ENCODE assay signal across 9 cellular contexts in the genomic region with DNA sequence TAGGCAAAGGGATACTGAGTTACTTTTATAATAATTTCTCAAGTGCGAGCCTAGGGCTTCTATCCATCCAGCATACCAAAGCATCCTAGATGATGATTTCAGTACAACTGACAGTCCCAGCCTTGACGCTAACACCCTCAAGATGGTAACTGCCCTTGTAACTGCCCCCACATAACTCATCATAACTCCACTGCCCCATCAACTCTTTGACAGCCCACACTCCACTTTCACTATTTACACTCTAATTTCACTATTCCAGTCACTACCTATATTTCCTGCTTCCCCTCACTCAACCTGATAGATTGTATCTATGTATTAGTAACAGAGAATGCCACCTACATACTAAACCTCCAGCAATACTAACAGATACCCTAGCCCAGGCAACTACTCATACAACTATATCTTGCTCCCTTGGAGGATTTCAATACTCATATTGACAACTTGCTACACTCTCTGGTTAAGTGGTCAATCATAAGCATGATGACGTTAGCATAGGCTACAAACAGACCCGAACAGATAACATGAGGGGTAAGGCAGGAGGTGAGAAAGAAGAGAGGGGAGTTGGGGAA.
"Had no signal": no experiment of that assay in that cellular context is flagged by ENCODE, and none has a peak within 500 bp of the region (broad histone marks: within the 10 kb centered on the region; RNA-seq: fewer than 3 reads in every experiment).

No MANE protein-coding gene starts in this region.

- H3K4me3 ChIP-seq: coronary artery, gastrocnemius medialis, sigmoid colon, stomach had no signal

- H3K27ac ChIP-seq: coronary artery, gastrocnemius medialis, sigmoid colon, stomach had no signal

- ATAC-seq: gastrocnemius medialis, left lobe of liver had no signal

- DNase-seq: activated CD4-positive, CD25-positive, alpha-beta regulatory T cell treated with anti-CD3 and anti-CD28 coated beads, Interleukin-2, amount 50 U/mL, for 72 hours; effector CD8-positive, alpha-beta T cell; gastrocnemius medialis; islet precursor cell; sigmoid colon; stimulated activated CD4-positive, alpha-beta T cell treated with anti-CD3 and anti-CD28 coated beads, Interleukin-12 subunit alpha, Interleukin-12 subunit beta, amount 100 ng/mL, for 4 hours; stomach had no signal

- H3K4me1 ChIP-seq: gastrocnemius medialis, sigmoid colon, stomach had no signal

- H3K27me3 ChIP-seq: gastrocnemius medialis, sigmoid colon, stomach had no signal

- H3K9me3 ChIP-seq: gastrocnemius medialis, sigmoid colon, stomach had no signal
